27 cellular contexts compared by ENCODE assay signal in the genomic region with DNA sequence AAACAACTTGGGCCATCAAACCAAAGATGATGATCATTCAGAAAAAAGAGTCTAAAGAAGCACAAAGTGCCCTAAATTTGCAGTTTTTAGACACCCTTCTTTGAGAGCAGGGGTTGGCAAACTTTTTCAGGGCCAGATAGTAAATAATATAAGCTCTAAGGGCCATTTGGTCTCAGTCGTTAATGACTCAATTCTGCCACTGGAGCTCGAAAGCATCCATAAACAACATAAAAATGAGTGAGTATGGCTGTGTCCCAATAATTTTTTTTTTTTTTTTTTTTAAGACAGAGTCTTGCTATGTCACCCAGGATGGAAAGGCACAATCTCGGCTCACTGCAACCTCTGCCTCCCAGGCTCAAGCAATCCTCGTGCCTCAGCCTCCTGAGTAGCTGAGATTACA.
"Had no signal": no experiment of that assay in that cellular context is flagged by ENCODE, and none has a peak within 500 bp of the region (broad histone marks: within the 10 kb centered on the region; RNA-seq: fewer than 3 reads in every experiment).

No MANE protein-coding gene starts in this region.

- H3K27me3 Mint-ChIP-seq: activated B cell treated with CpG ODN at 0.5 μM for 24 hours; activated CD4-positive, alpha-beta memory T cell treated with anti-CD3 and anti-CD28 coated beads, Interleukin-2, amount 10 ng/mL, durations not matched to agents 7 days and 5 days; activated CD8-positive, alpha-beta memory T cell treated with anti-CD3 and anti-CD28 coated beads, Interleukin-2, amount 10 ng/mL, durations not matched to agents 7 days and 5 days; activated naive CD4-positive, alpha-beta T cell treated with anti-CD3 and anti-CD28 coated beads, Interleukin-2, amount 10 ng/mL, durations not matched to agents 7 days and 5 days; activated naive CD8-positive, alpha-beta T cell treated with anti-CD3 and anti-CD28 coated beads, Interleukin-2, amount 50 U/mL, for 24 hours; brain; memory B cell; naive B cell; stimulated activated naive CD8-positive, alpha-beta T cell treated with anti-CD3 and anti-CD28 coated beads, Interleukin-15, amount 100 ng/mL, for 72 hours had no signal

- H3K4me3 Mint-ChIP-seq: activated CD4-positive, alpha-beta memory T cell treated with anti-CD3 and anti-CD28 coated beads, Interleukin-2, amount 10 ng/mL, durations not matched to agents 7 days and 5 days; activated naive CD4-positive, alpha-beta T cell treated with anti-CD3 and anti-CD28 coated beads, Interleukin-2, amount 10 ng/mL, durations not matched to agents 7 days and 5 days; activated naive CD8-positive, alpha-beta T cell treated with anti-CD3 and anti-CD28 coated beads, Interleukin-2, amount 50 U/mL, for 24 hours; endodermal cell; neural crest cell had no signal

- H3K27ac ChIP-seq: colonic mucosa, epithelial cell of prostate, gastroesophageal sphincter, heart left ventricle, prostate gland, right atrium auricular region, testis, upper lobe of left lung had no signal

- DNase-seq: activated B cell treated with CpG ODN at 0.5 μM for 24 hours; activated CD4-positive, alpha-beta memory T cell treated with anti-CD3 and anti-CD28 coated beads, Interleukin-2, amount 10 ng/mL, durations not matched to agents 7 days and 5 days; activated CD4-positive, alpha-beta T cell treated with anti-CD3 and anti-CD28 coated beads for 4 hours; activated CD8-positive, alpha-beta memory T cell treated with anti-CD3 and anti-CD28 coated beads, Interleukin-2, amount 10 ng/mL, durations not matched to agents 7 days and 5 days; activated naive CD4-positive, alpha-beta T cell treated with anti-CD3 and anti-CD28 coated beads, Interleukin-2, amount 10 ng/mL, durations not matched to agents 7 days and 5 days; activated naive CD8-positive, alpha-beta T cell treated with anti-CD3 and anti-CD28 coated beads, Interleukin-2, amount 50 U/mL, for 24 hours; activated T-cell treated with anti-CD3 and anti-CD28 coated beads, Interleukin-2, amount 50 U/mL, for 1 hour; anterior cingulate cortex; central memory CD4-positive, alpha-beta T cell; colonic mucosa; endodermal cell; heart left ventricle; immature natural killer cell; left ventricle myocardium superior; mucosa of descending colon; naive B cell; stimulated activated naive CD8-positive, alpha-beta T cell treated with anti-CD3 and anti-CD28 coated beads, Interleukin-15, amount 100 ng/mL, for 72 hours; T-helper 9 cell; testis; upper lobe of left lung had no signal

- H3K9me3 ChIP-seq: colonic mucosa, gastroesophageal sphincter, heart left ventricle, mucosa of descending colon, prostate gland, right atrium auricular region, testis, upper lobe of left lung had no signal

- H3K27me3 ChIP-seq: colonic mucosa, gastroesophageal sphincter, heart left ventricle, right atrium auricular region, testis, upper lobe of left lung had no signal

- H3K9me3 Mint-ChIP-seq: activated B cell treated with CpG ODN at 0.5 μM for 24 hours; activated CD4-positive, alpha-beta memory T cell treated with anti-CD3 and anti-CD28 coated beads, Interleukin-2, amount 10 ng/mL, durations not matched to agents 7 days and 5 days; activated naive CD4-positive, alpha-beta T cell treated with anti-CD3 and anti-CD28 coated beads, Interleukin-2, amount 10 ng/mL, durations not matched to agents 7 days and 5 days; activated naive CD8-positive, alpha-beta T cell treated with anti-CD3 and anti-CD28 coated beads, Interleukin-2, amount 50 U/mL, for 24 hours; brain; immature natural killer cell; memory B cell; naive B cell; neural crest cell; stimulated activated naive CD8-positive, alpha-beta T cell treated with anti-CD3 and anti-CD28 coated beads, Interleukin-15, amount 100 ng/mL, for 72 hours had no signal

- H3K36me3 ChIP-seq: colonic mucosa, gastroesophageal sphincter, prostate gland, right atrium auricular region, upper lobe of left lung had no signal

- H3K27ac Mint-ChIP-seq: activated naive CD8-positive, alpha-beta T cell treated with anti-CD3 and anti-CD28 coated beads, Interleukin-2, amount 50 U/mL, for 24 hours; endodermal cell had no signal

- ATAC-seq: activated naive CD8-positive, alpha-beta T cell treated with anti-CD3 and anti-CD28 coated beads, Interleukin-2, amount 50 U/mL, for 24 hours; gastroesophageal sphincter; heart left ventricle; left ventricle myocardium superior had no signal

- H3K4me3 ChIP-seq: mucosa of descending colon, prostate gland, testis had no signal

- H3K4me1 ChIP-seq: colonic mucosa, prostate gland, right atrium auricular region, testis had no signal

- H3K36me3 Mint-ChIP-seq: activated naive CD4-positive, alpha-beta T cell treated with anti-CD3 and anti-CD28 coated beads, Interleukin-2, amount 10 ng/mL, durations not matched to agents 7 days and 5 days; memory B cell; naive B cell had no signal
